In the genomic region with DNA sequence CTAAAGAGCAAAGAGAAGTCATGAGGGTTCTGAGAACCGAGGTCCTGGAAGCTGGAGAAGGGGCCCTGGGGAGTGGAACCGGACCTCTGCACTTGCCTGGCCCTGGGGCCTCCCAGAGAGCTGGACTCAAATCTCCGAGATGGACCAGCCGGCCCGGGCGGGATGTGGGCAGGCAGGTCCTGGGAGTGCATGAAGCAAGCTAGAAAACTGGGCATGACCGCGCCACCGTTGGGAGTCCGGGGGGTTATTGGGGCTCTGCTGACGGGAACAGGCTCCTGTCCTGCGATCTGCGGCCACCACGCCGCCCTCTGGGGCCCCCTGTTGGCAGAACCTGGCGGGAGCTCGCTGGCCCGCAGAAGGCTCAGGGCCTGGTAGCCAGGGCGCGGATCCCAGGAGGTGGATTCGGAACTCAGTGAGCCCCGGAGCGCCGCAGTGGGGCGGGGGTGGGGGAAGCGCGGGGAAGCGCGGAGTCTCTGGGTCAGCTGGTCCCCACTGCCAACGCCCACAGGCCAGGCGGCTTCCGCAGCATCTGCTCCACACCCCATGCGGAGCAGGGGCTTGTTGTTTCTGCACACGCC, we compare ENCODE assay signal across 1 cellular context.
TF ChIP-seq lines count a peak whose summit lies in the region.

No MANE protein-coding gene starts in this region.

TF ChIP-seq in WTC11, 78 proteins besides CTCF, POLR2A, EP300 and RAD21 (continued from another document):
- TF ChIP-seq ZNF423 (CRISPR knock-in tag; IDR thresholded peaks at IDR 0.05) (peak; percentile 70; the same call in 1 of the 2 replicates), ZNF232 (CRISPR knock-in tag; IDR thresholded peaks at IDR 0.05) (no peak), SMAD4 (CRISPR knock-in tag; IDR thresholded peaks at IDR 0.05) (no peak), ATF1 (CRISPR knock-in tag; IDR thresholded peaks at IDR 0.05) (no peak), TP53 (CRISPR knock-in tag; IDR thresholded peaks at IDR 0.05) (no peak), NFE2L1 (CRISPR knock-in tag; IDR thresholded peaks at IDR 0.05) (no peak), MYBL2 (CRISPR knock-in tag; IDR thresholded peaks at IDR 0.05) (no peak), GTF2I (CRISPR knock-in tag; conservative IDR thresholded peaks at IDR 0.05) (no peak), RORB (CRISPR knock-in tag; IDR thresholded peaks at IDR 0.05) (no peak), ETV6 (CRISPR knock-in tag; IDR thresholded peaks at IDR 0.05) (peak; percentile 55; the same call in 1 of the 2 replicates), ZNF138 (CRISPR knock-in tag; conservative IDR thresholded peaks at IDR 0.05) (no peak), TCF7 (CRISPR knock-in tag; IDR thresholded peaks at IDR 0.05; ENCODE audit: low read depth) (no peak)
- TF ChIP-seq, protein P1, sequence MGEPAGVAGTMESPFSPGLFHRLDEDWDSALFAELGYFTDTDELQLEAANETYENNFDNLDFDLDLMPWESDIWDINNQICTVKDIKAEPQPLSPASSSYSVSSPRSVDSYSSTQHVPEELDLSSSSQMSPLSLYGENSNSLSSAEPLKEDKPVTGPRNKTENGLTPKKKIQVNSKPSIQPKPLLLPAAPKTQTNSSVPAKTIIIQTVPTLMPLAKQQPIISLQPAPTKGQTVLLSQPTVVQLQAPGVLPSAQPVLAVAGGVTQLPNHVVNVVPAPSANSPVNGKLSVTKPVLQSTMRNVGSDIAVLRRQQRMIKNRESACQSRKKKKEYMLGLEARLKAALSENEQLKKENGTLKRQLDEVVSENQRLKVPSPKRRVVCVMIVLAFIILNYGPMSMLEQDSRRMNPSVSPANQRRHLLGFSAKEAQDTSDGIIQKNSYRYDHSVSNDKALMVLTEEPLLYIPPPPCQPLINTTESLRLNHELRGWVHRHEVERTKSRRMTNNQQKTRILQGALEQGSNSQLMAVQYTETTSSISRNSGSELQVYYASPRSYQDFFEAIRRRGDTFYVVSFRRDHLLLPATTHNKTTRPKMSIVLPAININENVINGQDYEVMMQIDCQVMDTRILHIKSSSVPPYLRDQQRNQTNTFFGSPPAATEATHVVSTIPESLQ (CRISPR knock-in tag; IDR thresholded peaks at IDR 0.05): no peak
- TF ChIP-seq, protein P2, sequence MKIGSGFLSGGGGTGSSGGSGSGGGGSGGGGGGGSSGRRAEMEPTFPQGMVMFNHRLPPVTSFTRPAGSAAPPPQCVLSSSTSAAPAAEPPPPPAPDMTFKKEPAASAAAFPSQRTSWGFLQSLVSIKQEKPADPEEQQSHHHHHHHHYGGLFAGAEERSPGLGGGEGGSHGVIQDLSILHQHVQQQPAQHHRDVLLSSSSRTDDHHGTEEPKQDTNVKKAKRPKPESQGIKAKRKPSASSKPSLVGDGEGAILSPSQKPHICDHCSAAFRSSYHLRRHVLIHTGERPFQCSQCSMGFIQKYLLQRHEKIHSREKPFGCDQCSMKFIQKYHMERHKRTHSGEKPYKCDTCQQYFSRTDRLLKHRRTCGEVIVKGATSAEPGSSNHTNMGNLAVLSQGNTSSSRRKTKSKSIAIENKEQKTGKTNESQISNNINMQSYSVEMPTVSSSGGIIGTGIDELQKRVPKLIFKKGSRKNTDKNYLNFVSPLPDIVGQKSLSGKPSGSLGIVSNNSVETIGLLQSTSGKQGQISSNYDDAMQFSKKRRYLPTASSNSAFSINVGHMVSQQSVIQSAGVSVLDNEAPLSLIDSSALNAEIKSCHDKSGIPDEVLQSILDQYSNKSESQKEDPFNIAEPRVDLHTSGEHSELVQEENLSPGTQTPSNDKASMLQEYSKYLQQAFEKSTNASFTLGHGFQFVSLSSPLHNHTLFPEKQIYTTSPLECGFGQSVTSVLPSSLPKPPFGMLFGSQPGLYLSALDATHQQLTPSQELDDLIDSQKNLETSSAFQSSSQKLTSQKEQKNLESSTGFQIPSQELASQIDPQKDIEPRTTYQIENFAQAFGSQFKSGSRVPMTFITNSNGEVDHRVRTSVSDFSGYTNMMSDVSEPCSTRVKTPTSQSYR (CRISPR knock-in tag; IDR thresholded peaks at IDR 0.05): no peak
- TF ChIP-seq, protein P3, sequence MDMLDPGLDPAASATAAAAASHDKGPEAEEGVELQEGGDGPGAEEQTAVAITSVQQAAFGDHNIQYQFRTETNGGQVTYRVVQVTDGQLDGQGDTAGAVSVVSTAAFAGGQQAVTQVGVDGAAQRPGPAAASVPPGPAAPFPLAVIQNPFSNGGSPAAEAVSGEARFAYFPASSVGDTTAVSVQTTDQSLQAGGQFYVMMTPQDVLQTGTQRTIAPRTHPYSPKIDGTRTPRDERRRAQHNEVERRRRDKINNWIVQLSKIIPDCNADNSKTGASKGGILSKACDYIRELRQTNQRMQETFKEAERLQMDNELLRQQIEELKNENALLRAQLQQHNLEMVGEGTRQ (CRISPR knock-in tag; IDR thresholded peaks at IDR 0.05): peak; percentile 29; the same call in 1 of the 2 replicates
- TF ChIP-seq, protein P4, sequence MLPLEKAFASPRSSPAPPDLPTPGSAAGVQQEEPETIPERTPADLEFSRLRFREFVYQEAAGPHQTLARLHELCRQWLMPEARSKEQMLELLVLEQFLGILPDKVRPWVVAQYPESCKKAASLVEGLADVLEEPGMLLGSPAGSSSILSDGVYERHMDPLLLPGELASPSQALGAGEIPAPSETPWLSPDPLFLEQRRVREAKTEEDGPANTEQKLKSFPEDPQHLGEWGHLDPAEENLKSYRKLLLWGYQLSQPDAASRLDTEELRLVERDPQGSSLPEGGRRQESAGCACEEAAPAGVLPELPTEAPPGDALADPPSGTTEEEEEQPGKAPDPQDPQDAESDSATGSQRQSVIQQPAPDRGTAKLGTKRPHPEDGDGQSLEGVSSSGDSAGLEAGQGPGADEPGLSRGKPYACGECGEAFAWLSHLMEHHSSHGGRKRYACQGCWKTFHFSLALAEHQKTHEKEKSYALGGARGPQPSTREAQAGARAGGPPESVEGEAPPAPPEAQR (CRISPR knock-in tag; IDR thresholded peaks at IDR 0.05): no peak
- TF ChIP-seq, protein P5, sequence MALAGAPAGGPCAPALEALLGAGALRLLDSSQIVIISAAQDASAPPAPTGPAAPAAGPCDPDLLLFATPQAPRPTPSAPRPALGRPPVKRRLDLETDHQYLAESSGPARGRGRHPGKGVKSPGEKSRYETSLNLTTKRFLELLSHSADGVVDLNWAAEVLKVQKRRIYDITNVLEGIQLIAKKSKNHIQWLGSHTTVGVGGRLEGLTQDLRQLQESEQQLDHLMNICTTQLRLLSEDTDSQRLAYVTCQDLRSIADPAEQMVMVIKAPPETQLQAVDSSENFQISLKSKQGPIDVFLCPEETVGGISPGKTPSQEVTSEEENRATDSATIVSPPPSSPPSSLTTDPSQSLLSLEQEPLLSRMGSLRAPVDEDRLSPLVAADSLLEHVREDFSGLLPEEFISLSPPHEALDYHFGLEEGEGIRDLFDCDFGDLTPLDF (CRISPR knock-in tag; IDR thresholded peaks at IDR 0.05): no peak
- TF ChIP-seq, protein P6, sequence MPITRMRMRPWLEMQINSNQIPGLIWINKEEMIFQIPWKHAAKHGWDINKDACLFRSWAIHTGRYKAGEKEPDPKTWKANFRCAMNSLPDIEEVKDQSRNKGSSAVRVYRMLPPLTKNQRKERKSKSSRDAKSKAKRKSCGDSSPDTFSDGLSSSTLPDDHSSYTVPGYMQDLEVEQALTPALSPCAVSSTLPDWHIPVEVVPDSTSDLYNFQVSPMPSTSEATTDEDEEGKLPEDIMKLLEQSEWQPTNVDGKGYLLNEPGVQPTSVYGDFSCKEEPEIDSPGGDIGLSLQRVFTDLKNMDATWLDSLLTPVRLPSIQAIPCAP (CRISPR knock-in tag; IDR thresholded peaks at IDR 0.05): no peak
- TF ChIP-seq, protein P7, sequence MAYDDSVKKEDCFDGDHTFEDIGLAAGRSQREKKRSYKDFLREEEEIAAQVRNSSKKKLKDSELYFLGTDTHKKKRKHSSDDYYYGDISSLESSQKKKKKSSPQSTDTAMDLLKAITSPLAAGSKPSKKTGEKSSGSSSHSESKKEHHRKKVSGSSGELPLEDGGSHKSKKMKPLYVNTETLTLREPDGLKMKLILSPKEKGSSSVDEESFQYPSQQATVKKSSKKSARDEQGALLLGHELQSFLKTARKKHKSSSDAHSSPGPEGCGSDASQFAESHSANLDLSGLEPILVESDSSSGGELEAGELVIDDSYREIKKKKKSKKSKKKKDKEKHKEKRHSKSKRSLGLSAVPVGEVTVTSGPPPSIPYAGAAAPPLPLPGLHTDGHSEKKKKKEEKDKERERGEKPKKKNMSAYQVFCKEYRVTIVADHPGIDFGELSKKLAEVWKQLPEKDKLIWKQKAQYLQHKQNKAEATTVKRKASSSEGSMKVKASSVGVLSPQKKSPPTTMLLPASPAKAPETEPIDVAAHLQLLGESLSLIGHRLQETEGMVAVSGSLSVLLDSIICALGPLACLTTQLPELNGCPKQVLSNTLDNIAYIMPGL (CRISPR knock-in tag; IDR thresholded peaks at IDR 0.05): peak; percentile 63; the same call in 1 of the 2 replicates
- TF ChIP-seq, protein P8, sequence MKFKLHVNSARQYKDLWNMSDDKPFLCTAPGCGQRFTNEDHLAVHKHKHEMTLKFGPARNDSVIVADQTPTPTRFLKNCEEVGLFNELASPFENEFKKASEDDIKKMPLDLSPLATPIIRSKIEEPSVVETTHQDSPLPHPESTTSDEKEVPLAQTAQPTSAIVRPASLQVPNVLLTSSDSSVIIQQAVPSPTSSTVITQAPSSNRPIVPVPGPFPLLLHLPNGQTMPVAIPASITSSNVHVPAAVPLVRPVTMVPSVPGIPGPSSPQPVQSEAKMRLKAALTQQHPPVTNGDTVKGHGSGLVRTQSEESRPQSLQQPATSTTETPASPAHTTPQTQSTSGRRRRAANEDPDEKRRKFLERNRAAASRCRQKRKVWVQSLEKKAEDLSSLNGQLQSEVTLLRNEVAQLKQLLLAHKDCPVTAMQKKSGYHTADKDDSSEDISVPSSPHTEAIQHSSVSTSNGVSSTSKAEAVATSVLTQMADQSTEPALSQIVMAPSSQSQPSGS (CRISPR knock-in tag; IDR thresholded peaks at IDR 0.05; ENCODE audit: borderline replicate concordance, low read depth): no peak
- TF ChIP-seq, protein P9, sequence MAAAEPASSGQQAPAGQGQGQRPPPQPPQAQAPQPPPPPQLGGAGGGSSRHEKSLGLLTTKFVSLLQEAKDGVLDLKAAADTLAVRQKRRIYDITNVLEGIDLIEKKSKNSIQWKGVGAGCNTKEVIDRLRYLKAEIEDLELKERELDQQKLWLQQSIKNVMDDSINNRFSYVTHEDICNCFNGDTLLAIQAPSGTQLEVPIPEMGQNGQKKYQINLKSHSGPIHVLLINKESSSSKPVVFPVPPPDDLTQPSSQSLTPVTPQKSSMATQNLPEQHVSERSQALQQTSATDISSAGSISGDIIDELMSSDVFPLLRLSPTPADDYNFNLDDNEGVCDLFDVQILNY (CRISPR knock-in tag; IDR thresholded peaks at IDR 0.05): no peak
